ENCODE assay signal across 28 cellular contexts in genomic region chr19:33207903-33208302, GRCh38. TPM values are rescaled to one million over a fixed set of nuclear protein-coding genes. Genes with fewer than 3 reads are reported as not detected.
"Had no signal": no experiment of that assay in that cellular context is flagged by ENCODE, and none has a peak within 500 bp of the region (broad histone marks: within the 10 kb centered on the region; RNA-seq: fewer than 3 reads in every experiment).

No MANE protein-coding gene starts in this region.

- H3K27me3 ChIP-seq: esophagus squamous epithelium, heart right ventricle, tibial nerve, upper lobe of left lung had no signal

- H3K4me1 ChIP-seq: esophagus squamous epithelium, parathyroid adenoma, upper lobe of left lung had no signal

- H3K9ac ChIP-seq: parathyroid adenoma had no signal

- H3K4me2 ChIP-seq: smooth muscle cell had no signal

- H3K27me3 Mint-ChIP-seq: naive B cell; natural killer cell treated with Interleukin-12 subunit alpha and Interleukin-12 subunit beta and Interleukin-15 and Interleukin-18, amount 100 ng/mL, for 72 hours; progenitor cell of endocrine pancreas; stimulated activated memory B cell treated with anti-CD40 and anti-IgM and Interleukin-4, amounts not matched to agents 10 μg/mL and 1 μg/mL and 100 μg/mL, for 72 hours; stimulated activated naive CD8-positive, alpha-beta T cell treated with anti-CD3 and anti-CD28 coated beads, Interleukin-15, Interleukin-2, amounts not matched to agents 100 ng/mL and 50 ng/mL, for 24 hours had no signal

- H3K79me2 ChIP-seq: parathyroid adenoma had no signal

- H3K4me3 Mint-ChIP-seq: effector memory CD8-positive, alpha-beta T cell; mesothelial cell of epicardium; naive B cell; natural killer cell treated with Interleukin-12 subunit alpha and Interleukin-12 subunit beta and Interleukin-15 and Interleukin-18, amount 100 ng/mL, for 72 hours; neural crest cell; stimulated activated memory B cell treated with anti-CD40 and anti-IgM and Interleukin-4, amounts not matched to agents 10 μg/mL and 1 μg/mL and 100 μg/mL, for 72 hours; stimulated activated naive CD8-positive, alpha-beta T cell treated with anti-CD3 and anti-CD28 coated beads, Interleukin-15, Interleukin-2, amounts not matched to agents 100 ng/mL and 50 ng/mL, for 24 hours had no signal

- H3K4me1 Mint-ChIP-seq: mesothelial cell of epicardium; naive B cell; neural crest cell; stimulated activated memory B cell treated with anti-CD40 and anti-IgM and Interleukin-4, amounts not matched to agents 10 μg/mL and 1 μg/mL and 100 μg/mL, for 72 hours had no signal

- H3K27ac ChIP-seq: esophagus squamous epithelium, heart right ventricle, parathyroid adenoma, thoracic aorta, tibial nerve, upper lobe of left lung had no signal

- H3K9me3 ChIP-seq: esophagus squamous epithelium, heart right ventricle, mucosa of descending colon, thoracic aorta, tibial nerve, upper lobe of left lung had no signal

- H3K27ac Mint-ChIP-seq: effector memory CD8-positive, alpha-beta T cell; mesothelial cell of epicardium; naive B cell; natural killer cell treated with Interleukin-12 subunit alpha and Interleukin-12 subunit beta and Interleukin-15 and Interleukin-18, amount 100 ng/mL, for 72 hours; progenitor cell of endocrine pancreas; stimulated activated memory B cell treated with anti-CD40 and anti-IgM and Interleukin-4, amounts not matched to agents 10 μg/mL and 1 μg/mL and 100 μg/mL, for 72 hours; stimulated activated naive CD8-positive, alpha-beta T cell treated with anti-CD3 and anti-CD28 coated beads, Interleukin-15, Interleukin-2, amounts not matched to agents 100 ng/mL and 50 ng/mL, for 24 hours had no signal

- H3K36me3 Mint-ChIP-seq: naive B cell; natural killer cell treated with Interleukin-12 subunit alpha and Interleukin-12 subunit beta and Interleukin-15 and Interleukin-18, amount 100 ng/mL, for 72 hours; stimulated activated memory B cell treated with anti-CD40 and anti-IgM and Interleukin-4, amounts not matched to agents 10 μg/mL and 1 μg/mL and 100 μg/mL, for 72 hours had no signal

- DNase-seq: cortex of kidney; effector memory CD8-positive, alpha-beta T cell; erythroblast; esophagus squamous epithelium; foreskin melanocyte; glutamatergic neuron; heart right ventricle; hippocampal formation; islet precursor cell; mesenchymal stem cell; naive B cell; stimulated activated CD4-positive, alpha-beta T cell treated with anti-CD3 and anti-CD28 coated beads, Interleukin-2, amount 100 ng/mL, for 24 hours; stimulated activated CD4-positive, alpha-beta T cell treated with anti-CD3 and anti-CD28 coated beads, Interleukin-4, amount 100 ng/mL, for 24 hours; upper lobe of left lung had no signal

- H2AFZ ChIP-seq: parathyroid adenoma had no signal

- H3K9me3 Mint-ChIP-seq: effector memory CD8-positive, alpha-beta T cell; mesothelial cell of epicardium; naive B cell; natural killer cell treated with Interleukin-12 subunit alpha and Interleukin-12 subunit beta and Interleukin-15 and Interleukin-18, amount 100 ng/mL, for 72 hours; neural crest cell; stimulated activated memory B cell treated with anti-CD40 and anti-IgM and Interleukin-4, amounts not matched to agents 10 μg/mL and 1 μg/mL and 100 μg/mL, for 72 hours; stimulated activated naive CD8-positive, alpha-beta T cell treated with anti-CD3 and anti-CD28 coated beads, Interleukin-15, Interleukin-2, amounts not matched to agents 100 ng/mL and 50 ng/mL, for 24 hours had no signal

- H3K4me3 ChIP-seq: esophagus squamous epithelium, heart right ventricle, mucosa of descending colon, smooth muscle cell, thoracic aorta, tibial nerve, upper lobe of left lung had no signal

- ATAC-seq: effector memory CD8-positive, alpha-beta T cell; heart right ventricle; mucosa of descending colon; natural killer cell treated with Interleukin-12 subunit alpha and Interleukin-12 subunit beta and Interleukin-15 and Interleukin-18, amount 100 ng/mL, for 72 hours; stimulated activated memory B cell treated with anti-CD40 and anti-IgM and Interleukin-4, amounts not matched to agents 10 μg/mL and 1 μg/mL and 100 μg/mL, for 72 hours had no signal

RNA-seq across cellular contexts. Expression of gene LRP3, which starts 13.8 kb away (rescaled TPM):
- total RNA-seq: natural killer cell treated with Interleukin-12 subunit alpha and Interleukin-12 subunit beta and Interleukin-15 and Interleukin-18, amount 100 ng/mL, for 72 hours had no signal

RNA-seq across cellular contexts. Expression of gene SLC7A10, which starts 17.7 kb away (rescaled TPM):
- total RNA-seq: dermis microvascular lymphatic vessel endothelial cell; esophagus squamous epithelium; lung microvascular endothelial cell; mucosa of descending colon; natural killer cell treated with Interleukin-12 subunit alpha and Interleukin-12 subunit beta and Interleukin-15 and Interleukin-18, amount 100 ng/mL, for 72 hours; osteoblast; smooth muscle cell; thoracic aorta had no signal
